Comparison of ENCODE assay signal across 21 cellular contexts in genomic region chr3:11143476-11143875, GRCh38. TPM values are rescaled to one million over a fixed set of nuclear protein-coding genes. Genes with fewer than 3 reads are reported as not detected.
DNase-seq lines count a peak whose midpoint lies in the region; FAIRE-seq lines count a peak whose summit lies in the region.
"Had no signal": no experiment of that assay in that cellular context is flagged by ENCODE, and none has a peak within 500 bp of the region (broad histone marks: within the 10 kb centered on the region; RNA-seq: fewer than 3 reads in every experiment).

No MANE protein-coding gene starts in this region.

- H2AFZ ChIP-seq in ACC112 (ENCODE audit: low read length, unreplicated experiment) (no peak overlapping the region), mesenchymal stem cell (ENCODE audit: low read depth, low read length) (no peak overlapping the region)

- WGBS in mesenchymal stem cell = 78% methylated on average over 5 of the region's 5 CpGs

- H3K4ac ChIP-seq in mesenchymal stem cell (ENCODE audit: low read depth in 1 of 2, low read length in 2 of 2) = no peak overlapping the region

- no peak overlapping the region for H3K23ac ChIP-seq in mesenchymal stem cell (ENCODE audit: low read length in 2 of 2)

- H2BK5ac ChIP-seq in mesenchymal stem cell (ENCODE audit: low read depth, low read length, poor library complexity, severe bottlenecking) = no peak overlapping the region

- no peak overlapping the region for H3K14ac ChIP-seq in mesenchymal stem cell (ENCODE audit: low read length in 2 of 2)

- peak; percentile 41 for DNase-seq in HTR-8/SVneo (ENCODE audit: insufficient read length, low spot score)
- DNase-seq in amniotic epithelial cell (ENCODE audit: low read depth) = peak; percentile 92
- DNase-seq in kidney tubule cell (ENCODE audit: low spot score) = peak; percentile 82
- DNase-seq in mesenchymal stem cell = no peak
- DNase-seq in cortex of kidney (lab: John Stamatoyannopoulos, UW) = no peak
- no peak for DNase-seq in occipital lobe (lab: John Stamatoyannopoulos, UW)
- no peak for DNase-seq in 8988T
- DNase-seq: CD8-positive, alpha-beta T cell; GF-D8; GOT3; NCI-H1417; NCI-H1930; NCI-H446; NCI-H69; RPMI8226; SIG-M5 had no signal

- no peak overlapping the region for H2BK15ac ChIP-seq in mesenchymal stem cell (ENCODE audit: low read depth, poor library complexity, severe bottlenecking)

- H3K4me1 ChIP-seq in ACC112 (ENCODE audit: control insufficient read depth, insufficient read depth, low read length, unreplicated experiment) (peaks cover 54% of the 10 kb centered on the region), mesenchymal stem cell (ENCODE audit: control insufficient read depth, insufficient read depth, low read depth, low read length) (peaks cover 9% of the 10 kb centered on the region)

- H3K4me3 ChIP-seq in ACC112 (ENCODE audit: low read depth, low read length) (no peak overlapping the region), mesenchymal stem cell (ENCODE audit: insufficient read depth in 1 of 2, low read depth in 1 of 2, low read length in 2 of 2) (no peak overlapping the region)
- H3K4me3 ChIP-seq: BLaER1 had no signal

- H3K4me2 ChIP-seq in mesenchymal stem cell (ENCODE audit: low read length, poor library complexity, severe bottlenecking) = no peak overlapping the region
- H3K4me2 ChIP-seq: BLaER1 had no signal

- FAIRE-seq in HTR-8/SVneo (lab: Jason Lieb, UNC) = no peak
- FAIRE-seq: GM12891, GM18507 had no signal

- no peak overlapping the region for H3K9ac ChIP-seq in mesenchymal stem cell (ENCODE audit: low read length)
- H3K9ac ChIP-seq: BLaER1 had no signal

- H2BK120ac ChIP-seq in mesenchymal stem cell (ENCODE audit: low read depth, low read length) = no peak overlapping the region

- H3K9me3 ChIP-seq in mesenchymal stem cell (ENCODE audit: control insufficient read depth, low read length) = no peaks in the 10 kb centered on the region
- H3K9me3 ChIP-seq: BLaER1 had no signal

- no peak overlapping the region for H3K18ac ChIP-seq in mesenchymal stem cell (ENCODE audit: low read depth in 1 of 2, low read length in 2 of 2)

- no peak overlapping the region for H4K8ac ChIP-seq in mesenchymal stem cell (ENCODE audit: low read length)

- no peak overlapping the region for H2BK12ac ChIP-seq in mesenchymal stem cell (ENCODE audit: low read length in 2 of 2)

- H3K79me1 ChIP-seq in mesenchymal stem cell (replicated peaks; ENCODE audit: low read length, poor library complexity, severe bottlenecking) = no peaks in the 10 kb centered on the region

- H2AK5ac ChIP-seq in mesenchymal stem cell (ENCODE audit: low read length, severe bottlenecking) = no peak overlapping the region

- H3K27me3 ChIP-seq in ACC112 (ENCODE audit: insufficient read depth, low read length) (no peaks in the 10 kb centered on the region), mesenchymal stem cell (ENCODE audit: control insufficient read depth in 1 of 2, insufficient read depth in 1 of 2, low read length in 2 of 2) (no peaks in the 10 kb centered on the region)
- H3K27me3 ChIP-seq: BLaER1 had no signal

- peaks cover 9% of the 10 kb centered on the region for H3K79me2 ChIP-seq in ACC112 (ENCODE audit: control insufficient read depth, insufficient read depth, low read length, unreplicated experiment)

- H3K27ac ChIP-seq in ACC112 (ENCODE audit: low read depth, low read length) = peak overlapping the region; percentile 47
- no peak overlapping the region for H3K27ac ChIP-seq in mesenchymal stem cell (ENCODE audit: low read length, poor library complexity, severe bottlenecking)
- H3K27ac ChIP-seq: BLaER1 had no signal

- H3K36me3 ChIP-seq in ACC112 (ENCODE audit: insufficient read depth, low read length) = no peaks in the 10 kb centered on the region
- H3K36me3 ChIP-seq in mesenchymal stem cell (ENCODE audit: control insufficient read depth in 1 of 2, insufficient read depth in 2 of 2, low read depth in 1 of 2, low read length in 2 of 2) = no peaks in the 10 kb centered on the region
- H3K36me3 ChIP-seq: BLaER1 had no signal

- H4K91ac ChIP-seq in mesenchymal stem cell (ENCODE audit: low read length) = no peak overlapping the region

RNA-seq across cellular contexts. Expression of gene HRH1, which starts 10.8 kb away (rescaled TPM):
- polyA plus RNA-seq in mesenchymal stem cell (2013, experiment 1 of 2) = 2.7 TPM
- polyA plus RNA-seq in mesenchymal stem cell (2013, experiment 2 of 2) = 2.5 TPM
- total RNA-seq in occipital lobe = 1.7 TPM
- total RNA-seq: CD8-positive, alpha-beta T cell; OCI-LY7 had no signal

Comparison
In these comparisons a context has a peak if more than half of its experiments do, and no peak if none do; other contexts are left out.
1. DNase-seq: peak in HTR-8/SVneo (single experiment), amniotic epithelial cell (single experiment) and kidney tubule cell (single experiment); none in mesenchymal stem cell (single experiment), cortex of kidney (single experiment), occipital lobe (single experiment) and 8988T (single experiment).